30 cellular contexts compared by ENCODE assay signal in genomic region chr4:25951390-25951952, GRCh38. TPM values are rescaled to one million over a fixed set of nuclear protein-coding genes. Genes with fewer than 3 reads are reported as not detected.
DNase-seq lines count a peak whose midpoint lies in the region; ATAC-seq and TF ChIP-seq lines count a peak whose summit lies in the region.
"Had no signal": no experiment of that assay in that cellular context is flagged by ENCODE, and none has a peak within 500 bp of the region (broad histone marks: within the 10 kb centered on the region; RNA-seq: fewer than 3 reads in every experiment).

No MANE protein-coding gene starts in this region.

- H3K4me3 ChIP-seq in GM23338 (no peak overlapping the region), SJCRH30 (no peak overlapping the region)
- H3K4me3 ChIP-seq: breast epithelium, gastroesophageal sphincter, Peyer's patch had no signal

- no peaks in the 10 kb centered on the region for H3K9me2 ChIP-seq in GM23338 (ENCODE audit: insufficient read depth)

- no peaks in the 10 kb centered on the region for H3K36me3 ChIP-seq in GM23338 (ENCODE audit: insufficient read depth)
- no peaks in the 10 kb centered on the region for H3K36me3 ChIP-seq in SJCRH30
- H3K36me3 ChIP-seq: BE2C, breast epithelium, gastroesophageal sphincter, Peyer's patch had no signal

- H3K36me3 Mint-ChIP-seq in activated naive CD4-positive, alpha-beta T cell treated with anti-CD3 and anti-CD28 coated beads, Interleukin-2, amount 50 U/mL, for 72 hours, result peaks cover 0 to 5% of the 10 kb centered on the region in 2 donors
- H3K36me3 Mint-ChIP-seq in GM23338 (ENCODE audit: low read depth) (no peaks in the 10 kb centered on the region), T-cell (no peaks in the 10 kb centered on the region), nephron progenitor cell (ENCODE audit: low read depth) (no peaks in the 10 kb centered on the region)
- H3K36me3 Mint-ChIP-seq: activated CD8-positive, alpha-beta memory T cell treated with anti-CD3 and anti-CD28 coated beads, Interleukin-2, amount 10 ng/mL, durations not matched to agents 7 days and 5 days; activated naive CD4-positive, alpha-beta T cell treated with anti-CD3 and anti-CD28 coated beads, Interleukin-2, amount 50 U/mL, for 24 hours had no signal

- peak; percentile 37 to 81 for ATAC-seq in activated naive CD4-positive, alpha-beta T cell treated with anti-CD3 and anti-CD28 coated beads, Interleukin-2, amount 50 U/mL, for 72 hours
- ATAC-seq in GM23338 (peak; percentile 18), T-cell (replicated peaks in 1 of 4) (peak in 3 of 4 experiments; percentile 31 to 62 (median 44)), HG02623 (IDR thresholded peaks at IDR 0.05; ENCODE audit: unreplicated experiment) (no peak), HG03108 (IDR thresholded peaks at IDR 0.05; ENCODE audit: unreplicated experiment) (no peak)
- ATAC-seq: activated CD8-positive, alpha-beta memory T cell treated with anti-CD3 and anti-CD28 coated beads, Interleukin-2, amount 10 ng/mL, durations not matched to agents 7 days and 5 days; gastroesophageal sphincter; left cardiac atrium had no signal

- CTCF ChIA-PET in T-cell (lab: Charles Lee), result interaction anchor here in 1 of 2 donors (0.6 kb wide), 2 partner anchors 36 to 109 kb away, joined by 4 to 7 read pairs; no protein-coding TSS in a partner anchor

- no peaks in the 10 kb centered on the region for H3K79me2 ChIP-seq in GM23338 (replicated peaks; ENCODE audit: insufficient read depth)
- H3K79me2 ChIP-seq: parathyroid adenoma had no signal

- POLR2A ChIA-PET in T-cell (lab: Charles Lee), result interaction anchor here in 1 of 2 donors (0.6 kb wide), 1 partner anchor 49 kb away, joined by 3 read pairs; no protein-coding TSS in a partner anchor

- no peak for TF ChIP-seq CTCF in GM23338 (conservative IDR thresholded peaks at IDR 0.05; ENCODE audit: low read depth in 2 of 2)
- TF ChIP-seq CTCF in nephron progenitor cell (IDR thresholded peaks at IDR 0.05), result no peak

- no peaks in the 10 kb centered on the region for H3F3A ChIP-seq in GM23338 (replicated peaks; ENCODE audit: low read depth)

- peaks cover 3 to 4% of the 10 kb centered on the region in 2 donors for H3K9me3 Mint-ChIP-seq in activated naive CD4-positive, alpha-beta T cell treated with anti-CD3 and anti-CD28 coated beads, Interleukin-2, amount 50 U/mL, for 72 hours
- H3K9me3 Mint-ChIP-seq in GM23338, result no peaks in the 10 kb centered on the region; the same call in 2 of the 3 replicates
- H3K9me3 Mint-ChIP-seq in T-cell, result no peaks in the 10 kb centered on the region
- no peaks in the 10 kb centered on the region for H3K9me3 Mint-ChIP-seq in nephron progenitor cell
- H3K9me3 Mint-ChIP-seq: activated T-helper 1 cell treated with anti-CD3 and anti-CD28 coated beads, Interleukin-12 subunit alpha, Interleukin-12 subunit beta, Interleukin-2, Interleukin-4 antibody, amounts not matched to agents 30 ng/mL and 10 ng/mL and 1 ng/mL, durations not matched to agents 14 hours and 24 hours and 36 hours; neural crest cell had no signal

- no peak for DNase-seq in activated naive CD4-positive, alpha-beta T cell treated with anti-CD3 and anti-CD28 coated beads, Interleukin-2, amount 50 U/mL, for 72 hours (ENCODE audit: low spot score in 2 of 2)
- DNase-seq in activated naive CD4-positive, alpha-beta T cell (lab: John Stamatoyannopoulos, UW), result no peak
- DNase-seq in GM23338 (ENCODE audit: low spot score) (no peak), T-cell (no peak), nephron progenitor cell (peak; percentile 20), SJCRH30 (no peak)
- DNase-seq: activated CD4-positive, alpha-beta T cell treated with anti-CD3 and anti-CD28 coated beads for 4 hours; activated CD8-positive, alpha-beta memory T cell treated with anti-CD3 and anti-CD28 coated beads, Interleukin-2, amount 10 ng/mL, durations not matched to agents 7 days and 5 days; anterior cingulate cortex; BE2C; hippocampal formation; Kasumi-1; left cardiac atrium; mammary epithelial cell; NCI-H1436; NCI-H2081; NCI-H748 treated with DMSO at 0.1 percent for 48 hours; Peyer's patch; SHP77; small intestine; substantia nigra had no signal

- peak overlapping the region in 1 of 2 donors; percentile 63 for H3K27ac Mint-ChIP-seq in activated naive CD4-positive, alpha-beta T cell treated with anti-CD3 and anti-CD28 coated beads, Interleukin-2, amount 50 U/mL, for 72 hours
- H3K27ac Mint-ChIP-seq in GM23338 (no peak overlapping the region), T-cell (no peak overlapping the region), nephron progenitor cell (no peak overlapping the region)
- H3K27ac Mint-ChIP-seq: activated CD8-positive, alpha-beta memory T cell treated with anti-CD3 and anti-CD28 coated beads, Interleukin-2, amount 10 ng/mL, durations not matched to agents 7 days and 5 days; activated naive CD4-positive, alpha-beta T cell treated with anti-CD3 and anti-CD28 coated beads, Interleukin-2, amount 50 U/mL, for 24 hours; activated T-helper 1 cell treated with anti-CD3 and anti-CD28 coated beads, Interleukin-12 subunit alpha, Interleukin-12 subunit beta, Interleukin-2, Interleukin-4 antibody, amounts not matched to agents 30 ng/mL and 10 ng/mL and 1 ng/mL, durations not matched to agents 14 hours and 24 hours and 36 hours; T-helper 2 cell treated with Interferon-gamma antibody and Interleukin-4, amounts not matched to agents 5 μg/mL and 100 μg/mL, for 36 hours had no signal

- H3K4me2 ChIP-seq in GM23338, result no peak overlapping the region

- H3K27me3 Mint-ChIP-seq in GM23338 (ENCODE audit: insufficient read depth, low read depth, poor library complexity) (peaks cover 15% of the 10 kb centered on the region), T-cell (peaks cover 31 to 43% of the 10 kb centered on the region in 2 donors), nephron progenitor cell (ENCODE audit: low read depth, poor library complexity) (peaks cover 8% of the 10 kb centered on the region)

- no peak overlapping the region for H2AFZ ChIP-seq in GM23338
- H2AFZ ChIP-seq: parathyroid adenoma had no signal

- H3K27me3 ChIP-seq in GM23338 (ENCODE audit: insufficient read depth) (no peaks in the 10 kb centered on the region), SJCRH30 (0 out of 2 replicates have a peak, but pooled peaks cover 2% of the 10 kb centered on the region)
- H3K27me3 ChIP-seq: BE2C, breast epithelium, Peyer's patch had no signal

- peaks cover 57% of the 10 kb centered on the region for H3K4me1 Mint-ChIP-seq in GM23338
- peaks cover 14 to 18% (median 14%) of the 10 kb centered on the region in 3 donors for H3K4me1 Mint-ChIP-seq in T-cell
- H3K4me1 Mint-ChIP-seq in nephron progenitor cell, result peaks cover 55% of the 10 kb centered on the region
- H3K4me1 Mint-ChIP-seq: activated CD8-positive, alpha-beta memory T cell treated with anti-CD3 and anti-CD28 coated beads, Interleukin-2, amount 10 ng/mL, durations not matched to agents 7 days and 5 days had no signal

- no peak overlapping the region for H3K4me3 Mint-ChIP-seq in GM23338
- H3K4me3 Mint-ChIP-seq in T-cell, result peak overlapping the region in 2 of 3 donors; percentile 22 to 35
- peak overlapping the region; percentile 23 for H3K4me3 Mint-ChIP-seq in nephron progenitor cell
- H3K4me3 Mint-ChIP-seq: activated CD8-positive, alpha-beta memory T cell treated with anti-CD3 and anti-CD28 coated beads, Interleukin-2, amount 10 ng/mL, durations not matched to agents 7 days and 5 days; activated naive CD4-positive, alpha-beta T cell treated with anti-CD3 and anti-CD28 coated beads, Interleukin-2, amount 50 U/mL, for 24 hours; activated T-helper 1 cell treated with anti-CD3 and anti-CD28 coated beads, Interleukin-12 subunit alpha, Interleukin-12 subunit beta, Interleukin-2, Interleukin-4 antibody, amounts not matched to agents 30 ng/mL and 10 ng/mL and 1 ng/mL, durations not matched to agents 14 hours and 24 hours and 36 hours; neural crest cell; T-helper 2 cell treated with Interferon-gamma antibody and Interleukin-4, amounts not matched to agents 5 μg/mL and 100 μg/mL, for 36 hours had no signal

- no peaks in the 10 kb centered on the region for H4K20me1 ChIP-seq in GM23338 (replicated peaks; ENCODE audit: insufficient read depth)

- H3K27ac ChIP-seq in GM23338 (ENCODE audit: low read depth) (no peak overlapping the region), SJCRH30 (no peak overlapping the region)
- H3K27ac ChIP-seq: breast epithelium, gastroesophageal sphincter, parathyroid adenoma, Peyer's patch had no signal

- peaks cover 38% of the 10 kb centered on the region for H3K4me1 ChIP-seq in GM23338 (ENCODE audit: insufficient read depth)
- peaks cover 28% of the 10 kb centered on the region for H3K4me1 ChIP-seq in SJCRH30
- H3K4me1 ChIP-seq: BE2C, breast epithelium, parathyroid adenoma had no signal

- no peaks in the 10 kb centered on the region; the same call in 1 of the 2 replicates for H3K9me3 ChIP-seq in SJCRH30 (replicated peaks)
- H3K9me3 ChIP-seq: BE2C, breast epithelium, gastroesophageal sphincter, Peyer's patch had no signal

TF ChIP-seq in GM23338, 12 proteins besides CTCF, POLR2A, EP300 and RAD21 (continues in another document):
- TF ChIP-seq, protein P1, sequence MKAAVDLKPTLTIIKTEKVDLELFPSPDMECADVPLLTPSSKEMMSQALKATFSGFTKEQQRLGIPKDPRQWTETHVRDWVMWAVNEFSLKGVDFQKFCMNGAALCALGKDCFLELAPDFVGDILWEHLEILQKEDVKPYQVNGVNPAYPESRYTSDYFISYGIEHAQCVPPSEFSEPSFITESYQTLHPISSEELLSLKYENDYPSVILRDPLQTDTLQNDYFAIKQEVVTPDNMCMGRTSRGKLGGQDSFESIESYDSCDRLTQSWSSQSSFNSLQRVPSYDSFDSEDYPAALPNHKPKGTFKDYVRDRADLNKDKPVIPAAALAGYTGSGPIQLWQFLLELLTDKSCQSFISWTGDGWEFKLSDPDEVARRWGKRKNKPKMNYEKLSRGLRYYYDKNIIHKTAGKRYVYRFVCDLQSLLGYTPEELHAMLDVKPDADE (IDR thresholded peaks at IDR 0.05), result no peak
- TF ChIP-seq ZNF114 (CRISPR knock-in tag; IDR thresholded peaks at IDR 0.05), result no peak
- TF ChIP-seq ZNF331 (CRISPR knock-in tag; IDR thresholded peaks at IDR 0.05; ENCODE audit: low read depth), result no peak
- TF ChIP-seq EZH2 (IDR thresholded peaks at IDR 0.05; ENCODE audit: low read depth, unreplicated experiment), result no peak
- TF ChIP-seq NANOG (IDR thresholded peaks at IDR 0.05; ENCODE audit: borderline replicate concordance), result no peak
- no peak for TF ChIP-seq CREB1 (CRISPR knock-in tag; IDR thresholded peaks at IDR 0.05; ENCODE audit: low read depth)
- TF ChIP-seq STAT1 (IDR thresholded peaks at IDR 0.05; ENCODE audit: unreplicated experiment), result no peak
- TF ChIP-seq EZH2phosphoT487 (IDR thresholded peaks at IDR 0.05; ENCODE audit: unreplicated experiment), result no peak

RNA-seq across cellular contexts. Expression of gene SMIM20, which starts 37.5 kb away (rescaled TPM):
- total RNA-seq in activated naive CD4-positive, alpha-beta T cell treated with anti-CD3 and anti-CD28 coated beads, Interleukin-2, amount 50 U/mL, for 72 hours, result 10 to 100 TPM; 19.7 to 21.3 TPM
- total RNA-seq in GM23338 (2014; rRNA removed; shearing (Covaris generic)), result 56.6 and 71.6 TPM in 2 replicates
- 68.3 and 82.9 TPM in 2 replicates for polyA plus RNA-seq in GM23338 (2016; fragmentation: Nextera tagmentation; extraction: Ambion mirVana)
- total RNA-seq in T-cell, result 10 to 100 TPM; 13.1 to 19.1 (median 16.0) TPM
- total RNA-seq in SJCRH30 (2014; rRNA removed; shearing (Covaris generic)), result 40.6 and 49.1 TPM in 2 replicates

Comparison
In these comparisons a context has a peak if more than half of its experiments do, and no peak if none do; other contexts are left out.
1. ATAC-seq: peak in activated naive CD4-positive, alpha-beta T cell treated with anti-CD3 and anti-CD28 coated beads, Interleukin-2, amount 50 U/mL, for 72 hours (2 of 2), GM23338 (single experiment) and T-cell (3 of 4); none in HG02623 (single experiment) and HG03108 (single experiment).